Comparison of ENCODE assay signal across 20 cellular contexts in the genomic region with DNA sequence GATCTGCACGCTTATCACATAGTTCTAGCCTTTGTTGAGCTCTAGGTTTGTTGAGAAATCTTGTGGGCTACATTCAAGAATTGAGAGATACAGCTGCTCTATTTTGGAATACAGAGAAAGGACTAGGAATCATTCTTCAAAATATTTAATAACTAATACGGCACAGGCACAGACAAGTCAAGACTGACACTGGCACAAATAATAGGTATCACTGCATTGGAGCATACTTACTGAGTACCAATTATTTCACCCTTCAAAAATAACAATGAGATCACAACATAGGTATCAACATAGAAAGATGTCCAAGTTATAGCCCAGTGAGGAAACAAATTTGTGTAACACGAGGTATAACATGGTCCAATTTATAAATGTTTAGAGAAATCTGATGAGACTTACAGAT.
DNase-seq lines count a peak whose midpoint lies in the region; ATAC-seq and TF ChIP-seq lines count a peak whose summit lies in the region.
"Had no signal": no experiment of that assay in that cellular context is flagged by ENCODE, and none has a peak within 500 bp of the region (broad histone marks: within the 10 kb centered on the region; RNA-seq: fewer than 3 reads in every experiment).

No MANE protein-coding gene starts in this region.

- no peaks in the 10 kb centered on the region for H3K36me3 ChIP-seq in SK-N-MC (ENCODE audit: insufficient read depth, low read length)
- H3K36me3 ChIP-seq: BE2C had no signal

- in situ Hi-C loops in G401 (cut with HindIII; ENCODE audit: low sequenced_read_pairs) = no loop called here

- H3K4me1 ChIP-seq in foreskin keratinocyte = no peaks in the 10 kb centered on the region

- H3K27me3 ChIP-seq in foreskin keratinocyte = no peaks in the 10 kb centered on the region
- H3K27me3 ChIP-seq: BE2C had no signal

- no peak for DNase-seq in left ventricle myocardium superior
- no peak for DNase-seq in Right ventricle myocardium inferior (ENCODE audit: missing footprints)
- no peak for DNase-seq in SK-N-MC (ENCODE audit: low read depth, low spot score)
- DNase-seq in foreskin keratinocyte = peak; percentile 49 to 60
- DNase-seq in activated T-cell treated with anti-CD3 and anti-CD28 coated beads for 4 hours = no peak
- DNase-seq in G401 (ENCODE audit: low spot score) = no peak
- no peak for DNase-seq in NCI-H1092 treated with DMSO at 0.1 percent for 48 hours (lab: John Stamatoyannopoulos, UW)
- DNase-seq: ACHN; BE2C; C1 segment of cervical spinal cord; CD4-positive, CD25-positive, alpha-beta regulatory T cell; CD8-positive, alpha-beta memory T cell; COR-L47; DMS 273 treated with DMSO at 0.1 percent for 48 hours; DMS53; DND-41; EL; GOT3; H9 had no signal

- TF ChIP-seq CTCF in foreskin keratinocyte (conservative IDR thresholded peaks at IDR 0.05) = no peak

- no peak overlapping the region for H3K9ac ChIP-seq in SK-N-MC (ENCODE audit: insufficient read length)

- H3K27ac ChIP-seq in SK-N-MC (peak overlapping the region; percentile 86), foreskin keratinocyte (no peak overlapping the region)

- no peaks in the 10 kb centered on the region for H3K9me3 ChIP-seq in SK-N-MC (ENCODE audit: low read depth, low read length)
- H3K9me3 ChIP-seq: BE2C had no signal

- no peak overlapping the region; the same call in 1 of the 2 replicates for H3K4me3 ChIP-seq in SK-N-MC

- intact Hi-C loops in left ventricle myocardium superior (cut with micrococcal nuclease) (no loop called here), Right ventricle myocardium inferior (cut with DNase I) (no loop called here)

- ATAC-seq in left ventricle myocardium superior (peak; percentile 43), Right ventricle myocardium inferior (no peak), foreskin keratinocyte (no peak)
- ATAC-seq: HepG2 had no signal

Comparison
In these comparisons a context has a peak if more than half of its experiments do, and no peak if none do; other contexts are left out.
1. DNase-seq: peak in foreskin keratinocyte (2 of 2); none in left ventricle myocardium superior (single experiment), Right ventricle myocardium inferior (single experiment), SK-N-MC (single experiment), activated T-cell treated with anti-CD3 and anti-CD28 coated beads for 4 hours (single experiment), G401 (single experiment) and NCI-H1092 treated with DMSO at 0.1 percent for 48 hours (single experiment).